In the genomic region with DNA sequence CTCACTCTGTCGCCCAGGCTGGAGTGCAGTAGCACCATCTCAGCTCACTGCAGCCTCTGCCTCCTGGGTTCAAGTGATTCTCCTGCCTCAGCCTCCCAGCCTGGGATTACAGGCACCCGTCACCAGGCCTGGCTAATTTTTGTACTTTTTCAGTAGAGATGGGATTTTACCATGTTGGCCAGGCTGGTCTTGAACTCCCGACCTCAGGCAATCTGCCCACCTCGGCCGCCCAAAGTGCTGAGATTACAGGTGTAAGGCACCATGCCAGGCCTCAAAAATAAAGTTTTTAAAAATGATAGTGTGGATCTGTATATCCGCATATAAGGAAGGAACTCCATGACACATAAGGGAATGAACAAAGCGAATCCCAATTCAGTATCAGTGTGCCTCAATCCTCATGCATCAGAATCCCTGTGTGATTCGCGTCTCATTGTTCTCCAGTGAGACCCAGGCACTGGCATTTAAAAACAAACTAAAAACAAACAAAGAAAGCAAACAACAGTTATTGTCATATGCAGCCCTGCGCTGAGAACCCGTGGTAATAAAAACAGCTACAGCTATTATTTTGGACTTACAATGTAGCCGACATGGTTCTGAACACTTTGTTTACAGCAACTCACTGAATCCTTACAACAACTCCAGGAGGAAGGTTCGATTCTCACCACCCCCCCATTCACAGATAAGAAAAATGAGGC, we compare ENCODE assay signal across 13 cellular contexts.
"Had no signal": no experiment of that assay in that cellular context is flagged by ENCODE, and none has a peak within 500 bp of the region (broad histone marks: within the 10 kb centered on the region; RNA-seq: fewer than 3 reads in every experiment).

No MANE protein-coding gene starts in this region.

- H3K27ac Mint-ChIP-seq: activated naive CD4-positive, alpha-beta T cell treated with anti-CD3 and anti-CD28 coated beads, Interleukin-2, amount 10 ng/mL, durations not matched to agents 7 days and 5 days; naive thymus-derived CD8-positive, alpha-beta T cell had no signal

- H3K27me3 ChIP-seq: adrenal gland, gastroesophageal sphincter, testis, upper lobe of left lung had no signal

- H3K27ac ChIP-seq: adrenal gland, gastroesophageal sphincter, neutrophil, skin epidermis, stomach, testis, upper lobe of left lung had no signal

- H3K9me3 ChIP-seq: adrenal gland, gastroesophageal sphincter, neutrophil, stomach, testis, upper lobe of left lung had no signal

- H3K36me3 ChIP-seq: adrenal gland, gastroesophageal sphincter, neutrophil, stomach, upper lobe of left lung had no signal

- H3K36me3 Mint-ChIP-seq: activated naive CD4-positive, alpha-beta T cell treated with anti-CD3 and anti-CD28 coated beads, Interleukin-2, amount 10 ng/mL, durations not matched to agents 7 days and 5 days; naive thymus-derived CD8-positive, alpha-beta T cell had no signal

- H3K4me3 Mint-ChIP-seq: activated naive CD4-positive, alpha-beta T cell treated with anti-CD3 and anti-CD28 coated beads, Interleukin-2, amount 10 ng/mL, durations not matched to agents 7 days and 5 days; naive thymus-derived CD8-positive, alpha-beta T cell had no signal

- H3K9me3 Mint-ChIP-seq: activated naive CD4-positive, alpha-beta T cell treated with anti-CD3 and anti-CD28 coated beads, Interleukin-2, amount 10 ng/mL, durations not matched to agents 7 days and 5 days; naive thymus-derived CD8-positive, alpha-beta T cell had no signal

- H3K4me3 ChIP-seq: adrenal gland, gastroesophageal sphincter, skin epidermis, stomach, testis, upper lobe of left lung had no signal

- ATAC-seq: gastroesophageal sphincter; left lobe of liver; naive thymus-derived CD8-positive, alpha-beta T cell had no signal

- H3K4me1 ChIP-seq: testis had no signal

- DNase-seq: activated CD4-positive, CD25-positive, alpha-beta regulatory T cell treated with anti-CD3 and anti-CD28 coated beads, Interleukin-2, amount 50 U/mL, for 72 hours; activated naive CD4-positive, alpha-beta T cell treated with anti-CD3 and anti-CD28 coated beads, Interleukin-2, amount 10 ng/mL, durations not matched to agents 7 days and 5 days; activated T-cell treated with anti-CD3 and anti-CD28 coated beads for 4 hours; adrenal gland; islet precursor cell; naive thymus-derived CD8-positive, alpha-beta T cell; stomach; testis; upper lobe of left lung had no signal
